In the genomic region with DNA sequence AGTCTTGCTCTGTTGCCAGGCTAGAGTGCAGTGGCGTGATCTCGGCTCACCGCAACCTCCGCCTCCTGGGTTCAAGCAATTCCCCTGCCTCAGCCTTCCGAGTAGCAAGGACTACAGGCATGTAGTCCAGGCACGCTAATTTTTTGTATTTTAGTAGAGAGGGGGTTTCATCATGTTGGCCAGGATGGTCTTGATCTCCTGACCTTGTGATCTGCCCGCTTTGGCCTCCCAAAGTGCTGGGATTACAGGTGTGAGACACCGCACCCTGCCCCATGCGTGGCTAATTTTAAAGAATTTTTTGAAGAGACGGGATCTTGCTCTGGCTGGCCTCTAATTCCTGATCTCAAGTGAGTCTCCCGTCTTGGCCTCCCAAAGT, we compare ENCODE assay signal across 8 cellular contexts.
DNase-seq lines count a peak whose midpoint lies in the region; ATAC-seq, FAIRE-seq and TF ChIP-seq lines count a peak whose summit lies in the region.
"Not testable (repeated sequence)": the region's sequence is repeated elsewhere in the genome, so short reads cannot be mapped to it uniquely, and the experiment has no call there.

No MANE protein-coding gene starts in this region.

- not testable (repeated sequence) for H3K27me3 ChIP-seq in IMR-90 (ENCODE audit: control insufficient read depth, insufficient read depth, low read length); RWPE2 (ENCODE audit: insufficient read depth, poor library complexity, severe bottlenecking); H1 (replicated peaks in 1 of 4; ENCODE audit: control insufficient read depth in 3 of 4, extremely low read depth in 1 of 4, insufficient read depth in 3 of 4, low read length in 3 of 4); neural progenitor cell

- peak overlapping the region; percentile 99; the same call in 1 of the 2 replicates for H2BK12ac ChIP-seq in H1 (ENCODE audit: low read depth, low read length)

- not testable (repeated sequence) for H4K20me1 ChIP-seq in IMR-90 (ENCODE audit: insufficient read depth, low read length); H1 (replicated peaks in 1 of 2; ENCODE audit: control insufficient read depth in 1 of 2, insufficient read depth in 2 of 2, low read length in 2 of 2); neural progenitor cell (ENCODE audit: low read depth)

- not testable (repeated sequence) for H3K79me2 ChIP-seq in H1 (ENCODE audit: control insufficient read depth in 1 of 2, insufficient read depth in 2 of 2, low read length in 2 of 2); neural progenitor cell (ENCODE audit: low read depth)

- not testable (repeated sequence) for TF ChIP-seq POLR2A in A549 (IDR thresholded peaks at IDR 0.05; ENCODE audit: low read length); IMR-90 (IDR thresholded peaks at IDR 0.05; ENCODE audit: low read depth, low read length); H1 (IDR thresholded peaks at IDR 0.05; ENCODE audit: control extremely low read depth in 1 of 2, low read depth in 2 of 2, low read length in 2 of 2)

- FAIRE-seq in A549 (lab: Jason Lieb, UNC); H1 (lab: Jason Lieb, UNC): not testable (repeated sequence)

- TF ChIP-seq CTCF in A549 (IDR thresholded peaks at IDR 0.05); IMR-90 (conservative IDR thresholded peaks at IDR 0.05; ENCODE audit: low read depth, low read length); RWPE2 (IDR thresholded peaks at IDR 0.05; ENCODE audit: poor library complexity, severe bottlenecking); H1 (IDR thresholded peaks at IDR 0.05; ENCODE audit: control extremely low read depth in 1 of 3, insufficient read depth in 1 of 3, low read depth in 1 of 3, low read length in 3 of 3); neural progenitor cell (IDR thresholded peaks at IDR 0.05); type B pancreatic cell (conservative IDR thresholded peaks at IDR 0.05): not testable (repeated sequence)

- H3K23ac ChIP-seq in IMR-90 (ENCODE audit: low read depth, low read length); H1 (ENCODE audit: insufficient read length): not testable (repeated sequence)

- not testable (repeated sequence) for H3K4me3 Mint-ChIP-seq in activated CD8-positive, alpha-beta T cell treated with anti-CD3 and anti-CD28 coated beads, Interleukin-2, amount 10 ng/mL, durations not matched to agents 7 days and 5 days; type B pancreatic cell
- peak overlapping the region; percentile 68 for H3K4me3 Mint-ChIP-seq in neural progenitor cell

- H4K5ac ChIP-seq in IMR-90 (ENCODE audit: low read depth, low read length); H1 (ENCODE audit: insufficient read length, low read depth, low read length): not testable (repeated sequence)

- in situ Hi-C loops in IMR-90 (cut with MboI; ENCODE audit: low sequenced_read_pairs): not testable (repeated sequence)

- H4K8ac ChIP-seq in IMR-90 (ENCODE audit: low read depth in 2 of 2, low read length in 2 of 2); H1 (ENCODE audit: extremely low read depth, insufficient read depth, low read length): not testable (repeated sequence)

- not testable (repeated sequence) for DNase-seq in A549 (ENCODE audit: low read depth in 1 of 2, low spot score in 1 of 2); IMR-90; activated CD8-positive, alpha-beta T cell treated with anti-CD3 and anti-CD28 coated beads, Interleukin-2, amount 10 ng/mL, durations not matched to agents 7 days and 5 days; H1 (ENCODE audit: low read depth in 1 of 2, low spot score in 2 of 2); neural progenitor cell (ENCODE audit: low spot score); type B pancreatic cell (ENCODE audit: extremely low spot score, unreplicated experiment)
- DNase-seq in RWPE2 (ENCODE audit: low spot score) (peak; percentile 33), mesenteric fat pad (ENCODE audit: low spot score) (peak; percentile 45)

- TF ChIP-seq EP300 in A549 (IDR thresholded peaks at IDR 0.05); H1 (IDR thresholded peaks at IDR 0.05; ENCODE audit: borderline replicate concordance in 1 of 2, low read depth in 2 of 2, low read length in 2 of 2): not testable (repeated sequence)

- H3K27ac Mint-ChIP-seq in activated CD8-positive, alpha-beta T cell treated with anti-CD3 and anti-CD28 coated beads, Interleukin-2, amount 10 ng/mL, durations not matched to agents 7 days and 5 days: peak overlapping the region; percentile 43
- H3K27ac Mint-ChIP-seq in neural progenitor cell (peak overlapping the region; percentile 86), type B pancreatic cell (peak overlapping the region; percentile 51)

- not testable (repeated sequence) for H3K56ac ChIP-seq in IMR-90 (ENCODE audit: extremely low read depth, insufficient read depth, low read length); H1 (replicated peaks; ENCODE audit: insufficient read length, low read depth, low read length)

- peaks cover 10% of the 10 kb centered on the region for H3F3A ChIP-seq in neural progenitor cell (ENCODE audit: low read depth)

- H2BK20ac ChIP-seq in IMR-90 (ENCODE audit: low read depth, low read length); H1 (ENCODE audit: low read length): not testable (repeated sequence)

- H3K14ac ChIP-seq in IMR-90 (replicated peaks; ENCODE audit: low read depth, low read length); H1 (ENCODE audit: insufficient read length): not testable (repeated sequence)

- H3K9ac ChIP-seq in IMR-90 (ENCODE audit: low read depth, low read length); H1 (replicated peaks in 1 of 4; ENCODE audit: extremely low read depth in 1 of 4, low read depth in 3 of 4, low read length in 3 of 4); neural progenitor cell: not testable (repeated sequence)

- ATAC-seq in A549; IMR-90 (ENCODE audit: low read depth); RWPE2 (ENCODE audit: low read depth); activated CD8-positive, alpha-beta T cell treated with anti-CD3 and anti-CD28 coated beads, Interleukin-2, amount 10 ng/mL, durations not matched to agents 7 days and 5 days: not testable (repeated sequence)

- H3K4me1 ChIP-seq in A549 (peaks cover 28% of the 10 kb centered on the region), IMR-90 (ENCODE audit: control insufficient read depth, insufficient read depth, low read length) (peaks cover 11% of the 10 kb centered on the region), RWPE2 (ENCODE audit: insufficient read depth, poor library complexity, severe bottlenecking) (peaks cover 15% of the 10 kb centered on the region), H1 (replicated peaks in 1 of 4; ENCODE audit: control insufficient read depth in 3 of 4, insufficient read depth in 4 of 4, low read length in 3 of 4) (peaks cover 10 to 17% (median 14%) of the 10 kb centered on the region in 4 experiments; a peak in 6 of 7 replicates), neural progenitor cell (peaks cover 13% of the 10 kb centered on the region)

- H3K4me3 ChIP-seq in A549; IMR-90 (ENCODE audit: insufficient read depth, low read depth, low read length); RWPE2 (ENCODE audit: severe bottlenecking); H1 (ENCODE audit: extremely low read depth in 1 of 4, insufficient read depth in 2 of 4, low read depth in 3 of 4, low read length in 4 of 4); neural progenitor cell: not testable (repeated sequence)

- dilution Hi-C loops in IMR-90 (cut with HindIII; ENCODE audit: low sequenced_read_pairs, unreplicated experiment): not testable (repeated sequence)

- BruUV-seq in IMR-90 (replicated peaks; lab: Mats Ljungman, UMichigan): not testable (repeated sequence)

- WGBS in A549 (ENCODE audit: missing lambda C conversion rate): 95% methylated on average over 11 of the region's 11 CpGs
- 94% methylated on average over 3 of the region's 11 CpGs; no CpG with 5 or more reads in 1 of the 2 experiments for WGBS in IMR-90 (ENCODE audit: extremely low coverage in 2 of 2, insufficient read length in 1 of 2), 2 experiments
- WGBS in H1 (ENCODE audit: extremely low coverage in 1 of 2, insufficient coverage in 1 of 2, insufficient read length in 1 of 2, insufficient replicate concordance in 2 of 2, low coverage in 1 of 2, low lambda C conversion rate in 2 of 2, missing lambda C conversion rate in 1 of 2), 2 experiments: 91% methylated on average over 11 of the region's 11 CpGs; no CpG with 5 or more reads in 1 of the 2 experiments

- POLR2A ChIA-PET in A549 (lab: Yijun Ruan, JAX); IMR-90 (lab: Charles Lee; ENCODE audit: unreplicated experiment); H1 (lab: Charles Lee; ENCODE audit: partially characterized antibody): not testable (repeated sequence)
- POLR2A ChIA-PET in activated CD8-positive, alpha-beta T cell treated with anti-CD3 and anti-CD28 coated beads, Interleukin-2, amount 10 ng/mL, durations not matched to agents 7 days and 5 days (lab: Charles Lee): interaction anchor here (0.6 kb wide), 1 partner anchor 77 kb away, joined by 3 read pairs; no protein-coding TSS in a partner anchor

- not testable (repeated sequence) for H3K4me2 ChIP-seq in A549; IMR-90 (ENCODE audit: low read depth, low read length); H1 (ENCODE audit: insufficient read depth in 1 of 2, low read depth in 2 of 2, low read length in 2 of 2); neural progenitor cell

- H3K36me3 ChIP-seq in IMR-90 (ENCODE audit: control insufficient read depth, insufficient read depth, low read length); RWPE2 (ENCODE audit: low read depth); H1 (ENCODE audit: control insufficient read depth in 2 of 4, insufficient read depth in 4 of 4, low read length in 3 of 4); neural progenitor cell: not testable (repeated sequence)

- 0 out of 2 replicates have a peak overlapping the region, but pooled peaks have one; percentile 20 for H3K4ac ChIP-seq in IMR-90 (ENCODE audit: low read depth, low read length)
- not testable (repeated sequence) for H3K4ac ChIP-seq in H1 (replicated peaks; ENCODE audit: insufficient read length, low read depth, low read length)

- not testable (repeated sequence) for H3K23me2 ChIP-seq in H1 (ENCODE audit: low read depth, low read length)

- H3K79me1 ChIP-seq in IMR-90 (ENCODE audit: low read depth in 1 of 2, low read length in 2 of 2); H1 (ENCODE audit: low read depth, low read length): not testable (repeated sequence)

- CTCF ChIA-PET in A549 (lab: Yijun Ruan, JAX); IMR-90 (lab: Yijun Ruan, JAX); activated CD8-positive, alpha-beta T cell treated with anti-CD3 and anti-CD28 coated beads, Interleukin-2, amount 10 ng/mL, durations not matched to agents 7 days and 5 days (lab: Charles Lee); H1 (lab: Charles Lee; ENCODE audit: partially characterized antibody): not testable (repeated sequence)

- TF ChIP-seq RAD21 in A549 (conservative IDR thresholded peaks at IDR 0.05 in 1 of 2, IDR thresholded peaks at IDR 0.05 in 1 of 2); IMR-90 (IDR thresholded peaks at IDR 0.05; ENCODE audit: low read length); H1 (IDR thresholded peaks at IDR 0.05 in 1 of 2, conservative IDR thresholded peaks at IDR 0.05 in 1 of 2; ENCODE audit: low read depth in 2 of 2, low read length in 2 of 2): not testable (repeated sequence)

- not testable (repeated sequence) for H2BK120ac ChIP-seq in IMR-90 (ENCODE audit: low read depth, low read length); H1 (replicated peaks; ENCODE audit: low read depth, low read length)

- not testable (repeated sequence) for H3K27me3 Mint-ChIP-seq in activated CD8-positive, alpha-beta T cell treated with anti-CD3 and anti-CD28 coated beads, Interleukin-2, amount 10 ng/mL, durations not matched to agents 7 days and 5 days (ENCODE audit: low read depth); type B pancreatic cell
- H3K27me3 Mint-ChIP-seq in neural progenitor cell (ENCODE audit: insufficient read depth, low read depth): peaks cover 11% of the 10 kb centered on the region

- H2AK9ac ChIP-seq in IMR-90 (replicated peaks; ENCODE audit: low read depth, low read length, poor library complexity): not testable (repeated sequence)

- H2BK5ac ChIP-seq in IMR-90 (ENCODE audit: low read depth, low read length, poor library complexity, severe bottlenecking); H1 (ENCODE audit: low read depth, low read length): not testable (repeated sequence)

- H3K9me3 ChIP-seq in A549; IMR-90 (ENCODE audit: control insufficient read depth, insufficient read depth, low read length); RWPE2 (ENCODE audit: severe bottlenecking); H1 (ENCODE audit: insufficient read depth in 2 of 2, low read depth in 1 of 2, low read length in 1 of 2); neural progenitor cell (ENCODE audit: low read depth): not testable (repeated sequence)

- peaks cover 23% of the 10 kb centered on the region for H3K4me1 Mint-ChIP-seq in activated CD8-positive, alpha-beta T cell treated with anti-CD3 and anti-CD28 coated beads, Interleukin-2, amount 10 ng/mL, durations not matched to agents 7 days and 5 days (ENCODE audit: low read depth)
- H3K4me1 Mint-ChIP-seq in neural progenitor cell: peaks cover 35% of the 10 kb centered on the region
- H3K4me1 Mint-ChIP-seq in type B pancreatic cell (ENCODE audit: unreplicated experiment): peaks cover 22% of the 10 kb centered on the region

- not testable (repeated sequence) for H3K9me1 ChIP-seq in IMR-90 (ENCODE audit: insufficient read depth, low read length)

- H2AFZ ChIP-seq in IMR-90 (replicated peaks; ENCODE audit: low read length, poor library complexity); H1 (ENCODE audit: low read length); neural progenitor cell (replicated peaks): not testable (repeated sequence)

- H3K27ac ChIP-seq in A549: peak overlapping the region; percentile 10 to 92; a peak in 4 of 6 replicates
- H3K27ac ChIP-seq in IMR-90 (ENCODE audit: insufficient read depth, low read length); RWPE2 (ENCODE audit: poor library complexity, severe bottlenecking); H1 (ENCODE audit: low read depth, low read length); neural progenitor cell: not testable (repeated sequence)

- H3K36me3 Mint-ChIP-seq in activated CD8-positive, alpha-beta T cell treated with anti-CD3 and anti-CD28 coated beads, Interleukin-2, amount 10 ng/mL, durations not matched to agents 7 days and 5 days (ENCODE audit: low read depth); neural progenitor cell; type B pancreatic cell: not testable (repeated sequence)

- H4K91ac ChIP-seq in IMR-90 (ENCODE audit: insufficient read depth, low read depth, low read length): not testable (repeated sequence)
- peak overlapping the region; percentile 57 for H4K91ac ChIP-seq in H1 (replicated peaks; ENCODE audit: insufficient read length, low read length)

- intact Hi-C loops in IMR-90 (cut with micrococcal nuclease): not testable (repeated sequence)

- not testable (repeated sequence) for H3K18ac ChIP-seq in IMR-90 (ENCODE audit: low read depth, low read length); H1 (ENCODE audit: extremely low read depth, low read length)

- not testable (repeated sequence) for H2AK5ac ChIP-seq in IMR-90 (ENCODE audit: low read depth, low read length); H1 (ENCODE audit: low read depth, low read length)

- H3K9me3 Mint-ChIP-seq in activated CD8-positive, alpha-beta T cell treated with anti-CD3 and anti-CD28 coated beads, Interleukin-2, amount 10 ng/mL, durations not matched to agents 7 days and 5 days (ENCODE audit: insufficient read depth); neural progenitor cell; type B pancreatic cell: not testable (repeated sequence)

- not testable (repeated sequence) for H2BK15ac ChIP-seq in IMR-90 (ENCODE audit: low read depth, low read length); H1 (ENCODE audit: low read length)
